In genomic region chr6:4021862-4022715, GRCh38 we compare ENCODE assay signal across 8 cellular contexts. TPM values are rescaled to one million over a fixed set of nuclear protein-coding genes. Genes with fewer than 3 reads are reported as not detected.
DNase-seq lines count a peak whose midpoint lies in the region; ATAC-seq, FAIRE-seq and TF ChIP-seq lines count a peak whose summit lies in the region.

No MANE protein-coding gene starts in this region.

- ATAC-seq in GM19455 (IDR thresholded peaks at IDR 0.05; ENCODE audit: unreplicated experiment), result peak; percentile 4
- ATAC-seq in HG03469 (IDR thresholded peaks at IDR 0.05; ENCODE audit: unreplicated experiment), result no peak

- no peaks in the 10 kb centered on the region for H3K27me3 ChIP-seq in BLaER1

- H3K4me1 ChIP-seq in BLaER1 (peaks cover 47% of the 10 kb centered on the region), kidney (ENCODE audit: control insufficient read depth in 1 of 2, insufficient read depth in 1 of 2, low read depth in 1 of 2, low read length in 2 of 2) (peaks cover 18 to 22% of the 10 kb centered on the region in 2 donors)

- no peak for DNase-seq in Jurkat, Clone E6-1 (ENCODE audit: low read depth, low spot score)
- no peak for DNase-seq in astrocyte of the cerebellum (ENCODE audit: low read depth)
- no peak for DNase-seq in kidney
- DNase-seq in NCI-H526 treated with DMSO at 0.1 percent for 48 hours (lab: John Stamatoyannopoulos, UW), result no peak

- H3K4me3 ChIP-seq in BLaER1 (peak overlapping the region; percentile 81), astrocyte of the cerebellum (ENCODE audit: low read depth, low read length) (peak overlapping the region; percentile 89), kidney (ENCODE audit: low read length in 2 of 2) (peak overlapping the region; percentile 80 to 90)
- H3K4me3 ChIP-seq in Jurkat, Clone E6-1 (ENCODE audit: low read length), result peak overlapping the region; percentile 93

- peak overlapping the region; percentile 90 for H3K4me2 ChIP-seq in BLaER1

- H3K36me3 ChIP-seq in BLaER1 (peaks cover 29% of the 10 kb centered on the region), kidney (ENCODE audit: control insufficient read depth in 1 of 2, insufficient read depth in 2 of 2, low read length in 2 of 2) (no peaks in the 10 kb centered on the region)

- intact Hi-C loops in kidney (cut with DNase I), result no loop called here

- in situ Hi-C loops in astrocyte of the cerebellum (cut with HindIII; ENCODE audit: low sequenced_read_pairs), result no loop called here

- H3K27ac ChIP-seq in BLaER1 (peak overlapping the region; percentile 97), kidney (ENCODE audit: low read depth in 2 of 2, low read length in 2 of 2) (peak overlapping the region; percentile 97 to 99), temporal lobe (ENCODE audit: low read depth, low read length) (peak overlapping the region; percentile 47)

- no peaks in the 10 kb centered on the region for H3K9me3 ChIP-seq in BLaER1
- no peaks in the 10 kb centered on the region for H3K9me3 ChIP-seq in kidney (ENCODE audit: control insufficient read depth in 1 of 2, low read length in 2 of 2)

- H3K9ac ChIP-seq in BLaER1 (peak overlapping the region; percentile 97), kidney (ENCODE audit: low read length in 2 of 2) (peak overlapping the region; percentile 91 to 96)

- TF ChIP-seq CTCF in astrocyte of the cerebellum (IDR thresholded peaks at IDR 0.05; ENCODE audit: low read depth, low read length, missing control alignments) (no peak), kidney (IDR thresholded peaks at IDR 0.05; ENCODE audit: borderline replicate concordance, extremely low read depth, insufficient read depth) (no peak)

- FAIRE-seq in kidney (lab: Jason Lieb, UNC), result no peak

- H4K20me1 ChIP-seq in BLaER1, result peaks cover 57% of the 10 kb centered on the region

RNA-seq across cellular contexts. Expression of gene FAM217A, which starts 56.8 kb away (rescaled TPM):
- not detected for polyA plus RNA-seq in Jurkat, Clone E6-1 (2012; ENCODE audit: insufficient read depth, insufficient read length)
- total RNA-seq in kidney, result not detected
- 0.56 TPM for polyA plus RNA-seq in kidney (ENCODE audit: insufficient read depth, low read depth, low replicate concordance)
- not detected for total RNA-seq in temporal lobe

Comparison
In these comparisons a context has a peak if more than half of its experiments do, and no peak if none do; other contexts are left out.
1. H3K27ac ChIP-seq: peak in every context shown above with its lines; median percentile 98 in kidney; 97 in BLaER1; 47 in temporal lobe.